Comparison of ENCODE assay signal across 10 cellular contexts in genomic region chr2:98087447-98088065, GRCh38. TPM values are rescaled to one million over a fixed set of nuclear protein-coding genes. Genes with fewer than 3 reads are reported as not detected.
DNase-seq lines count a peak whose midpoint lies in the region; ATAC-seq and TF ChIP-seq lines count a peak whose summit lies in the region.
"Had no signal": no experiment of that assay in that cellular context is flagged by ENCODE, and none has a peak within 500 bp of the region (broad histone marks: within the 10 kb centered on the region; RNA-seq: fewer than 3 reads in every experiment).

No MANE protein-coding gene starts in this region.

- H3K36me3 ChIP-seq in iPS-15b (ENCODE audit: control insufficient read depth, insufficient read depth, low read length): no peaks in the 10 kb centered on the region

- H3K27ac Mint-ChIP-seq in activated CD4-positive, alpha-beta T cell treated with anti-CD3 and anti-CD28 coated beads for 36 hours: peak overlapping the region; percentile 53
- H3K27ac Mint-ChIP-seq in activated CD8-positive, alpha-beta T cell treated with anti-CD3 and anti-CD28 coated beads for 36 hours: peak overlapping the region; percentile 29
- H3K27ac Mint-ChIP-seq in stimulated activated naive CD8-positive, alpha-beta T cell treated with anti-CD3 and anti-CD28 coated beads, Interleukin-15, amount 100 ng/mL, for 72 hours: no peak overlapping the region

- no peak for TF ChIP-seq CTCF in activated CD8-positive, alpha-beta T cell treated with anti-CD3 and anti-CD28 coated beads for 36 hours (IDR thresholded peaks at IDR 0.05)

- H3K4me3 ChIP-seq in iPS-15b (ENCODE audit: low read depth, low read length): peak overlapping the region; percentile 71

- POLR2A ChIA-PET in activated CD4-positive, alpha-beta T cell treated with anti-CD3 and anti-CD28 coated beads for 36 hours (lab: Charles Lee): no interaction called here
- POLR2A ChIA-PET in activated CD8-positive, alpha-beta T cell treated with anti-CD3 and anti-CD28 coated beads for 36 hours (lab: Charles Lee): interaction anchor here (1.0 kb wide), 1 partner anchor 181 kb away, joined by 3 read pairs; no protein-coding TSS in a partner anchor

- H3K36me3 Mint-ChIP-seq in activated CD4-positive, alpha-beta T cell treated with anti-CD3 and anti-CD28 coated beads for 36 hours (ENCODE audit: low read depth): no peaks in the 10 kb centered on the region
- H3K36me3 Mint-ChIP-seq in activated CD8-positive, alpha-beta T cell treated with anti-CD3 and anti-CD28 coated beads for 36 hours (ENCODE audit: low read depth): no peaks in the 10 kb centered on the region
- H3K36me3 Mint-ChIP-seq: CD4-positive, CD25-positive, alpha-beta regulatory T cell had no signal

- peaks cover 44% of the 10 kb centered on the region for H3K27me3 Mint-ChIP-seq in activated CD4-positive, alpha-beta T cell treated with anti-CD3 and anti-CD28 coated beads for 36 hours
- H3K27me3 Mint-ChIP-seq in activated CD8-positive, alpha-beta T cell treated with anti-CD3 and anti-CD28 coated beads for 36 hours: peaks cover 40% of the 10 kb centered on the region
- peaks cover 64% of the 10 kb centered on the region for H3K27me3 Mint-ChIP-seq in stimulated activated naive CD8-positive, alpha-beta T cell treated with anti-CD3 and anti-CD28 coated beads, Interleukin-15, amount 100 ng/mL, for 72 hours

- H3K9me3 ChIP-seq in iPS-15b (ENCODE audit: control insufficient read depth, insufficient read depth, low read length): no peaks in the 10 kb centered on the region

- peaks cover 4% of the 10 kb centered on the region for H3K4me1 ChIP-seq in iPS-15b (ENCODE audit: control insufficient read depth, insufficient read depth, low read length)

- H3K27me3 ChIP-seq in iPS-15b (ENCODE audit: control insufficient read depth, insufficient read depth, low read length): peaks cover 37% of the 10 kb centered on the region

- peaks cover 14% of the 10 kb centered on the region for H3K4me1 Mint-ChIP-seq in activated CD4-positive, alpha-beta T cell treated with anti-CD3 and anti-CD28 coated beads for 36 hours
- H3K4me1 Mint-ChIP-seq in activated CD8-positive, alpha-beta T cell treated with anti-CD3 and anti-CD28 coated beads for 36 hours (ENCODE audit: low read depth): peaks cover 21% of the 10 kb centered on the region
- H3K4me1 Mint-ChIP-seq in stimulated activated naive CD8-positive, alpha-beta T cell treated with anti-CD3 and anti-CD28 coated beads, Interleukin-15, amount 100 ng/mL, for 72 hours: peaks cover 50% of the 10 kb centered on the region

- DNase-seq in activated CD4-positive, alpha-beta T cell treated with anti-CD3 and anti-CD28 coated beads for 36 hours: no peak
- no peak for DNase-seq in activated CD4-positive, alpha-beta T cell treated with anti-CD3 and anti-CD28 coated beads for 4 hours
- DNase-seq in activated CD8-positive, alpha-beta T cell treated with anti-CD3 and anti-CD28 coated beads for 36 hours: no peak
- no peak for DNase-seq in stimulated activated naive CD8-positive, alpha-beta T cell treated with anti-CD3 and anti-CD28 coated beads, Interleukin-15, amount 100 ng/mL, for 72 hours
- no peak for DNase-seq in activated CD4-positive, CD25-positive, alpha-beta regulatory T cell (lab: John Stamatoyannopoulos, UW)

- no peak overlapping the region for H3K9ac ChIP-seq in iPS-15b (ENCODE audit: low read depth, low read length)

- CTCF ChIA-PET in activated CD4-positive, alpha-beta T cell treated with anti-CD3 and anti-CD28 coated beads for 36 hours (lab: Charles Lee): interaction anchor here (0.8 to 1.7 kb wide), 2 partner anchors 12 to 397 kb away, joined by 3 to 7 read pairs; no protein-coding TSS in a partner anchor
- CTCF ChIA-PET in activated CD8-positive, alpha-beta T cell treated with anti-CD3 and anti-CD28 coated beads for 36 hours (lab: Charles Lee): interaction anchor here (1.2 kb wide), 1 partner anchor 388 kb away, joined by 3 read pairs; no protein-coding TSS in a partner anchor

- H3K9me3 Mint-ChIP-seq in activated CD4-positive, alpha-beta T cell treated with anti-CD3 and anti-CD28 coated beads for 36 hours (ENCODE audit: low read depth): no peaks in the 10 kb centered on the region
- H3K9me3 Mint-ChIP-seq in activated CD8-positive, alpha-beta T cell treated with anti-CD3 and anti-CD28 coated beads for 36 hours: no peaks in the 10 kb centered on the region
- peaks cover 0 to 8% of the 10 kb centered on the region in 2 donors for H3K9me3 Mint-ChIP-seq in stimulated activated naive CD8-positive, alpha-beta T cell treated with anti-CD3 and anti-CD28 coated beads, Interleukin-15, amount 100 ng/mL, for 72 hours

- intact Hi-C loops in activated CD4-positive, alpha-beta T cell treated with anti-CD3 and anti-CD28 coated beads for 36 hours (cut with DNase I, micrococcal nuclease): loop anchor here in 1 of 2 experiments (1.0 to 2.0 kb wide), 2 partner anchors 47 to 93 kb away; partner anchors contain the start of gene TMEM131
- intact Hi-C loops in activated CD8-positive, alpha-beta T cell treated with anti-CD3 and anti-CD28 coated beads for 36 hours (cut with micrococcal nuclease): no loop called here

- no peak for ATAC-seq in activated CD4-positive, alpha-beta T cell treated with anti-CD3 and anti-CD28 coated beads for 36 hours
- no peak for ATAC-seq in activated CD8-positive, alpha-beta T cell treated with anti-CD3 and anti-CD28 coated beads for 36 hours
- no peak for ATAC-seq in stimulated activated naive CD8-positive, alpha-beta T cell treated with anti-CD3 and anti-CD28 coated beads, Interleukin-15, amount 100 ng/mL, for 72 hours
- ATAC-seq in GM18519 (IDR thresholded peaks at IDR 0.05; ENCODE audit: low FRiP score, unreplicated experiment): no peak
- ATAC-seq in HG03045 (IDR thresholded peaks at IDR 0.05; ENCODE audit: unreplicated experiment): no peak

- peak overlapping the region; percentile 47 for H3K4me3 Mint-ChIP-seq in activated CD4-positive, alpha-beta T cell treated with anti-CD3 and anti-CD28 coated beads for 36 hours
- H3K4me3 Mint-ChIP-seq in activated CD8-positive, alpha-beta T cell treated with anti-CD3 and anti-CD28 coated beads for 36 hours: peak overlapping the region; percentile 63
- H3K4me3 Mint-ChIP-seq in stimulated activated naive CD8-positive, alpha-beta T cell treated with anti-CD3 and anti-CD28 coated beads, Interleukin-15, amount 100 ng/mL, for 72 hours: peak overlapping the region; percentile 75 to 79

RNA-seq across cellular contexts. Expression of gene VWA3B, which starts 0.6 kb away (rescaled TPM):
- total RNA-seq in activated CD4-positive, alpha-beta T cell treated with anti-CD3 and anti-CD28 coated beads for 36 hours: not detected
- total RNA-seq in activated CD8-positive, alpha-beta T cell treated with anti-CD3 and anti-CD28 coated beads for 36 hours: not detected
- total RNA-seq: CD4-positive, CD25-positive, alpha-beta regulatory T cell; liver had no signal

Comparison
In these comparisons a context has a peak if more than half of its experiments do, and no peak if none do; other contexts are left out.
1. H3K27ac Mint-ChIP-seq: peak in activated CD4-positive, alpha-beta T cell treated with anti-CD3 and anti-CD28 coated beads for 36 hours (single experiment) and activated CD8-positive, alpha-beta T cell treated with anti-CD3 and anti-CD28 coated beads for 36 hours (single experiment); none in stimulated activated naive CD8-positive, alpha-beta T cell treated with anti-CD3 and anti-CD28 coated beads, Interleukin-15, amount 100 ng/mL, for 72 hours (0 of 2).
2. Peak in every context shown above with its lines, with median percentiles within 50 percentile points of each other: H3K4me3 Mint-ChIP-seq.